Comparison of ENCODE assay signal across 8 cellular contexts in the genomic region with DNA sequence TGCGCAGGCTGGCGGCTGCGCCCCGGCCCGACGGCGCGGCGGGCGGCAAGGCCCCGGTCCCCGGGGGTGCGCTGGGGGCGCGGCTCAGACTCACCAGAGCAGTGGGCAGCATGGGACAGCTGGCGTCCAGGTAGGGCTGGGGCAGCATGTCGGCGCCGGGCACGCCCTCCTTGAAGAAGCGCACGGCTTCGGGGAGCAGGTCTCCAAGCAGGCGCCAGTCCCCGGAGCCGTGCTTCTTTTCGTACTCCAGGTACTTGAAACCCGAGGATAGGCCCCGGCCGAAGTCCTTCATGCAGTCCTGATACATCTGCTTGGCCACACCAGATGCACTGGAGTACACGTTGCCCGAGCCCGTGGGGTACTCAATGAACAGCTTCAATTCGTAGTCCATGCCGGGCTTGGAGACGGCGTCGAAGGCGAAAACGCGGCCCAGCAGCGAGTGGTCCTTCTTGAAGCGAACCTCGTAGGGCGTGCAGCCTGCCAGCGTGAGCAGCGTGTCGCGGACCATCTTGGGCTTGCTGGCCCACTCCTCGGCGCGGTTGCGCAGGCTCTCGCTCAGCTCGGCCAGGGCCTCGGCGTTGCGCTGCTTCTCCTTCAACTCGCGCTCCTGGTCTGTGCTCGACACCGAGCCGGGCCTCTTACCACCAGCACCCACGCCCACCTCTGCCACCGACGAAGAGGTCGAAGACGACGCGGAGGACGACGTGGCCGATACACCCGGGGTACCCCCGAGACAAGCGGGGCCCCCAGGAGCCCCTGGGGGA. TPM values are rescaled to one million over a fixed set of nuclear protein-coding genes. Genes with fewer than 3 reads are reported as not detected.
DNase-seq lines count a peak whose midpoint lies in the region; ATAC-seq and TF ChIP-seq lines count a peak whose summit lies in the region.

No MANE protein-coding gene starts in this region.

- no peak overlapping the region for H2AFZ ChIP-seq in SU-DHL-6 (ENCODE audit: low read depth, low read length, severe bottlenecking)
- H2AFZ ChIP-seq in neuronal stem cell (ENCODE audit: low read length): no peak overlapping the region

- peaks cover 14% of the 10 kb centered on the region for H3F3A ChIP-seq in SU-DHL-6 (ENCODE audit: insufficient read depth)

- H3K79me2 ChIP-seq in SU-DHL-6 (ENCODE audit: insufficient read depth, low read length): no peaks in the 10 kb centered on the region

- peaks cover 18% of the 10 kb centered on the region for H3K79me1 ChIP-seq in neuronal stem cell (ENCODE audit: low read depth, low read length)

- H2BK15ac ChIP-seq in neuronal stem cell (ENCODE audit: low read length): peak overlapping the region; percentile 99

- peak overlapping the region; percentile 85 for H2BK5ac ChIP-seq in neuronal stem cell (ENCODE audit: low read length)

- ATAC-seq in GM19455 (IDR thresholded peaks at IDR 0.05; ENCODE audit: unreplicated experiment): no peak
- no peak for ATAC-seq in HG03139 (IDR thresholded peaks at IDR 0.05; ENCODE audit: unreplicated experiment)

- H3K23ac ChIP-seq in neuronal stem cell (ENCODE audit: low read depth, low read length, poor library complexity): peak overlapping the region; percentile 90

- no peak overlapping the region for H3K9ac ChIP-seq in SU-DHL-6 (ENCODE audit: low read length)
- peak overlapping the region; percentile 91 for H3K9ac ChIP-seq in neuronal stem cell (ENCODE audit: low read depth, low read length, poor library complexity)

- H3K14ac ChIP-seq in neuronal stem cell (ENCODE audit: low read length): peak overlapping the region; percentile 87

- peak overlapping the region; percentile 93 for H2BK12ac ChIP-seq in neuronal stem cell (ENCODE audit: low read length)

- no peak overlapping the region for H3K27ac ChIP-seq in SU-DHL-6 (ENCODE audit: low read depth, low read length)
- peak overlapping the region; percentile 99 to 100 (median 99) for H3K27ac ChIP-seq in esophagus squamous epithelium
- H3K27ac ChIP-seq in neuronal stem cell (replicated peaks; ENCODE audit: low read length): no peak overlapping the region

- H3K4ac ChIP-seq in neuronal stem cell (ENCODE audit: low read length): no peak overlapping the region

- H3K4me2 ChIP-seq in SU-DHL-6 (ENCODE audit: low read depth, low read length, poor library complexity, severe bottlenecking): peak overlapping the region; percentile 68
- H3K4me2 ChIP-seq in neuronal stem cell (ENCODE audit: insufficient read depth, low read length, poor library complexity, severe bottlenecking): peak overlapping the region; percentile 97

- intact Hi-C loops in esophagus squamous epithelium (cut with DNase I): loop anchor here (5.0 kb wide), 1 partner anchor 109 kb away; no protein-coding TSS in a partner anchor

- H2BK120ac ChIP-seq in neuronal stem cell (ENCODE audit: low read depth, low read length): peak overlapping the region; percentile 73

- TF ChIP-seq CTCF in SU-DHL-6 (IDR thresholded peaks at IDR 0.05; ENCODE audit: insufficient read depth, low read length, poor library complexity, severe bottlenecking): no peak
- no peak for TF ChIP-seq CTCF in esophagus squamous epithelium (IDR thresholded peaks at IDR 0.05)

- H3K18ac ChIP-seq in neuronal stem cell (ENCODE audit: low read length): peak overlapping the region; percentile 96

- peak in 1 of 4 donors; percentile 17 for TF ChIP-seq POLR2A in esophagus squamous epithelium (IDR thresholded peaks at IDR 0.05)

- peak overlapping the region; percentile 91 for H2AK5ac ChIP-seq in neuronal stem cell (ENCODE audit: low read depth, low read length)

- H4K8ac ChIP-seq in neuronal stem cell (ENCODE audit: low read depth, low read length): peak overlapping the region; percentile 68

- H3K9me2 ChIP-seq in SU-DHL-6 (replicated peaks; ENCODE audit: insufficient read depth, low read length): no peaks in the 10 kb centered on the region

- H3K27me3 ChIP-seq in SU-DHL-6 (ENCODE audit: low read length) (no peaks in the 10 kb centered on the region), esophagus squamous epithelium (no peaks in the 10 kb centered on the region), neuronal stem cell (ENCODE audit: control insufficient read depth in 3 of 3, insufficient read depth in 3 of 3, low read depth in 1 of 3, low read length in 3 of 3) (peaks cover 0 to 24% (median 5%) of the 10 kb centered on the region in 3 experiments)

- H3K4me3 ChIP-seq in SU-DHL-6 (ENCODE audit: insufficient read depth, low read length, poor library complexity, severe bottlenecking): no peak overlapping the region
- H3K4me3 ChIP-seq in esophagus squamous epithelium: peak overlapping the region; percentile 78 to 93 (median 82)
- H3K4me3 ChIP-seq in neuronal stem cell (ENCODE audit: low read length in 2 of 2): peak overlapping the region; percentile 74 to 84

- H3K4me1 ChIP-seq in esophagus squamous epithelium (peaks cover 57 to 85% (median 59%) of the 10 kb centered on the region in 3 donors), neuronal stem cell (ENCODE audit: control insufficient read depth in 2 of 2, insufficient read depth in 1 of 2, low read depth in 1 of 2, low read length in 2 of 2) (peaks cover 26 to 28% of the 10 kb centered on the region in 2 donors)

- peak; percentile 21 for DNase-seq in activated CD4-positive, alpha-beta T cell treated with anti-CD3 and anti-CD28 coated beads for 48 hours
- DNase-seq in activated CD4-positive, alpha-beta T cell treated with anti-CD3 and anti-CD28 coated beads, Interleukin-2, amount 50 U/mL, for 4 hours: no peak
- no peak for DNase-seq in esophagus squamous epithelium (lab: John Stamatoyannopoulos, UW)
- DNase-seq in neuronal stem cell (ENCODE audit: low spot score): peak; percentile 30
- DNase-seq in NCI-H1930 (lab: John Stamatoyannopoulos, UW): no peak

- peak overlapping the region; percentile 87 for H4K91ac ChIP-seq in neuronal stem cell (ENCODE audit: low read depth, low read length, poor library complexity)

- no peaks in the 10 kb centered on the region for H4K20me1 ChIP-seq in SU-DHL-6 (ENCODE audit: low read depth, low read length)

- WGBS in esophagus squamous epithelium, 2 donors: 3 to 26% methylated on average over 13 to 23 of the region's 76 CpGs
- no CpG with 5 or more reads among the region's 76 CpGs for WGBS in neuronal stem cell (ENCODE audit: extremely low coverage in 2 of 2, insufficient read length in 2 of 2, insufficient replicate concordance in 1 of 2), 2 donors

- no peaks in the 10 kb centered on the region for H3K9me3 ChIP-seq in SU-DHL-6 (ENCODE audit: insufficient read depth, low read length)
- no peaks in the 10 kb centered on the region for H3K9me3 ChIP-seq in esophagus squamous epithelium
- H3K9me3 ChIP-seq in neuronal stem cell (replicated peaks in 1 of 2; ENCODE audit: control insufficient read depth in 2 of 2, insufficient read depth in 1 of 2, low read depth in 1 of 2, low read length in 2 of 2): no peaks in the 10 kb centered on the region

- H3K36me3 ChIP-seq in SU-DHL-6 (ENCODE audit: low read length): no peaks in the 10 kb centered on the region
- peaks cover 0 to 9% (median 5%) of the 10 kb centered on the region in 3 donors for H3K36me3 ChIP-seq in esophagus squamous epithelium
- H3K36me3 ChIP-seq in neuronal stem cell (replicated peaks in 1 of 2; ENCODE audit: control insufficient read depth in 2 of 2, insufficient read depth in 2 of 2, low read length in 2 of 2): peaks cover 0 to 32% of the 10 kb centered on the region in 2 donors

RNA-seq across cellular contexts. Expression of a gene that starts 2.2 kb away (rescaled TPM):
- 10 to 100 TPM; 15.8 to 28.8 (median 24.0) TPM for total RNA-seq in esophagus squamous epithelium
- 12.3 TPM for polyA plus RNA-seq in neuronal stem cell (2013, experiment 1 of 2)
- polyA plus RNA-seq in neuronal stem cell (2013, experiment 2 of 2): 12.4 TPM

Comparison
In these comparisons a context has a peak if more than half of its experiments do, and no peak if none do; other contexts are left out.
1. DNase-seq: peak in activated CD4-positive, alpha-beta T cell treated with anti-CD3 and anti-CD28 coated beads for 48 hours (single experiment) and neuronal stem cell (single experiment); none in activated CD4-positive, alpha-beta T cell treated with anti-CD3 and anti-CD28 coated beads, Interleukin-2, amount 50 U/mL, for 4 hours (0 of 2), esophagus squamous epithelium (single experiment) and NCI-H1930 (0 of 2).
2. H3K27ac ChIP-seq: peak in esophagus squamous epithelium (4 of 4); none in SU-DHL-6 (single experiment) and neuronal stem cell (single experiment).